ENCODE assay signal across 11 cellular contexts in genomic region chr13:113821847-113822246, GRCh38. TPM values are rescaled to one million over a fixed set of nuclear protein-coding genes. Genes with fewer than 3 reads are reported as not detected.
DNase-seq lines count a peak whose midpoint lies in the region; ATAC-seq, FAIRE-seq and TF ChIP-seq lines count a peak whose summit lies in the region.
"Had no signal": no experiment of that assay in that cellular context is flagged by ENCODE, and none has a peak within 500 bp of the region (broad histone marks: within the 10 kb centered on the region; RNA-seq: fewer than 3 reads in every experiment).

No MANE protein-coding gene starts in this region.

- no peaks in the 10 kb centered on the region for H3K79me2 ChIP-seq in K562 (ENCODE audit: control insufficient read depth, insufficient read depth, low read length)

- no peaks in the 10 kb centered on the region for H4K20me1 ChIP-seq in K562 (replicated peaks; ENCODE audit: control insufficient read depth, insufficient read depth, low read length)

- no peak for DNase-seq in AG04450 (ENCODE audit: low read depth, low spot score)
- DNase-seq in K562 (ENCODE audit: extremely low read depth in 1 of 4, low spot score in 3 of 4): no peak
- peak in 2 of 3 donors; percentile 57 to 77 for DNase-seq in right cardiac atrium
- no peak for DNase-seq in NCI-H187 treated with DMSO at 0.1 percent for 48 hours (lab: John Stamatoyannopoulos, UW)
- DNase-seq in activated CD8-positive, alpha-beta T cell treated with anti-CD3 and anti-CD28 coated beads, Interleukin-2, amount 10 ng/mL, durations not matched to agents 7 days and 5 days: no peak
- DNase-seq in GDM1 (lab: John Stamatoyannopoulos, UW): no peak
- no peak for DNase-seq in DMS153 treated with DMSO at 0.1 percent for 48 hours (lab: John Stamatoyannopoulos, UW; ENCODE audit: unreplicated experiment)
- DNase-seq: activated effector memory CD4-positive, alpha-beta T cell treated with Interleukin-2 at 50 U/mL for 16 hours; T-helper 2 cell had no signal

- H3K36me3 Mint-ChIP-seq in activated CD8-positive, alpha-beta T cell treated with anti-CD3 and anti-CD28 coated beads, Interleukin-2, amount 10 ng/mL, durations not matched to agents 7 days and 5 days (ENCODE audit: low read depth): peaks cover 17% of the 10 kb centered on the region

- FAIRE-seq in K562 (lab: Jason Lieb, UNC): no peak

- no TSS peak for BruUV-seq in K562 (replicated peaks; lab: Mats Ljungman, UMichigan)

- no peak overlapping the region for H3K4me3 Mint-ChIP-seq in activated CD8-positive, alpha-beta T cell treated with anti-CD3 and anti-CD28 coated beads, Interleukin-2, amount 10 ng/mL, durations not matched to agents 7 days and 5 days

- H3K27ac Mint-ChIP-seq in activated CD8-positive, alpha-beta T cell treated with anti-CD3 and anti-CD28 coated beads, Interleukin-2, amount 10 ng/mL, durations not matched to agents 7 days and 5 days: no peak overlapping the region

- H3K27me3 Mint-ChIP-seq in activated CD8-positive, alpha-beta T cell treated with anti-CD3 and anti-CD28 coated beads, Interleukin-2, amount 10 ng/mL, durations not matched to agents 7 days and 5 days (ENCODE audit: low read depth): no peaks in the 10 kb centered on the region

- POLR2A ChIA-PET in AG04450 (lab: Yijun Ruan, JAX): interaction anchor here (1.0 to 2.3 kb wide), 7 partner anchors 16 to 297 kb away, joined by 3 to 18 read pairs (median 6); no protein-coding TSS in a partner anchor
- POLR2A ChIA-PET in K562 (lab: Yijun Ruan, JAX): no interaction called here
- POLR2A ChIA-PET in activated CD8-positive, alpha-beta T cell treated with anti-CD3 and anti-CD28 coated beads, Interleukin-2, amount 10 ng/mL, durations not matched to agents 7 days and 5 days (lab: Charles Lee): no interaction called here

- intact Hi-C loops in K562 (cut with micrococcal nuclease): no loop called here
- intact Hi-C loops in right cardiac atrium (cut with DNase I): loop anchor here in 1 of 4 donors (5.0 kb wide), 1 partner anchor 40 kb away; the partner anchor contains the start of gene GAS6

- H3K4me3 ChIP-seq in AG04450 (ENCODE audit: low read depth, low read length) (no peak overlapping the region), K562 (no peak overlapping the region), right cardiac atrium (ENCODE audit: low read length) (no peak overlapping the region), skeletal muscle tissue (ENCODE audit: low read length in 3 of 3) (peak overlapping the region in 2 of 3 donors; percentile 47 to 61)
- H3K4me3 ChIP-seq: cardiac muscle cell had no signal

- TF ChIP-seq EP300 in K562 (IDR thresholded peaks at IDR 0.05; ENCODE audit: low read length): no peak

- no peak for TF ChIP-seq RAD21 in K562 (CRISPR knock-in tag; conservative IDR thresholded peaks at IDR 0.05 in 1 of 2, IDR thresholded peaks at IDR 0.05 in 1 of 2)

- 76% methylated on average over 13 of the region's 24 CpGs for WGBS in K562 (ENCODE audit: insufficient coverage, low coverage, missing lambda C conversion rate)
- 93% methylated on average over 24 of the region's 24 CpGs for WGBS in right cardiac atrium

- no peak for TF ChIP-seq POLR2A in K562 (conservative IDR thresholded peaks at IDR 0.05)

- H3K36me3 ChIP-seq in K562 (ENCODE audit: control insufficient read depth, insufficient read depth, low read length) (no peaks in the 10 kb centered on the region), skeletal muscle tissue (ENCODE audit: control insufficient read depth in 3 of 3, insufficient read depth in 3 of 3, low read length in 3 of 3) (peaks cover 23 to 35% (median 29%) of the 10 kb centered on the region in 3 donors)

- H3K4me2 ChIP-seq in K562 (ENCODE audit: insufficient read depth, low read length): no peak overlapping the region

- peaks cover 6% of the 10 kb centered on the region for H3K4me1 Mint-ChIP-seq in activated CD8-positive, alpha-beta T cell treated with anti-CD3 and anti-CD28 coated beads, Interleukin-2, amount 10 ng/mL, durations not matched to agents 7 days and 5 days (ENCODE audit: low read depth)

- H3K27me3 ChIP-seq in AG04450 (ENCODE audit: control insufficient read depth, insufficient read depth, low read length) (no peaks in the 10 kb centered on the region), K562 (ENCODE audit: control insufficient read depth in 2 of 2, insufficient read depth in 2 of 2, low read length in 2 of 2) (no peaks in the 10 kb centered on the region), right cardiac atrium (ENCODE audit: control insufficient read depth, insufficient read depth) (no peaks in the 10 kb centered on the region), skeletal muscle tissue (ENCODE audit: control insufficient read depth in 3 of 3, insufficient read depth in 3 of 3, low read length in 3 of 3) (no peaks in the 10 kb centered on the region)
- H3K27me3 ChIP-seq: cardiac muscle cell had no signal

- H3K9ac ChIP-seq in K562 (ENCODE audit: insufficient read depth in 1 of 2, low read depth in 2 of 2, low read length in 2 of 2) (no peak overlapping the region), skeletal muscle tissue (ENCODE audit: low read depth in 1 of 3, low read length in 3 of 3) (peak overlapping the region in 2 of 3 donors; percentile 41 to 77)

- H3K9me3 ChIP-seq in AG04450 (ENCODE audit: control insufficient read depth, insufficient read depth, low read length) (no peaks in the 10 kb centered on the region; the same call in 1 of the 2 replicates), K562 (replicated peaks; ENCODE audit: control insufficient read depth, insufficient read depth, low read depth, low read length) (no peaks in the 10 kb centered on the region), right cardiac atrium (ENCODE audit: control insufficient read depth, low read length) (no peaks in the 10 kb centered on the region), skeletal muscle tissue (ENCODE audit: control insufficient read depth in 3 of 3, low read length in 3 of 3) (no peaks in the 10 kb centered on the region)

- no peak for ATAC-seq in K562
- ATAC-seq in right cardiac atrium: no peak
- no peak for ATAC-seq in activated CD8-positive, alpha-beta T cell treated with anti-CD3 and anti-CD28 coated beads, Interleukin-2, amount 10 ng/mL, durations not matched to agents 7 days and 5 days

- peak overlapping the region; percentile 89 for H3K27ac ChIP-seq in AG04450 (ENCODE audit: low read depth, low read length)
- no peak overlapping the region for H3K27ac ChIP-seq in K562 (ENCODE audit: extremely low read depth, low read depth, low read length)
- H3K27ac ChIP-seq in right cardiac atrium (ENCODE audit: low read length): peak overlapping the region; percentile 71
- peak overlapping the region; percentile 79 for H3K27ac ChIP-seq in skeletal muscle tissue (ENCODE audit: low read depth, low read length)
- H3K27ac ChIP-seq: cardiac muscle cell had no signal

- no peaks in the 10 kb centered on the region for H3K9me3 Mint-ChIP-seq in activated CD8-positive, alpha-beta T cell treated with anti-CD3 and anti-CD28 coated beads, Interleukin-2, amount 10 ng/mL, durations not matched to agents 7 days and 5 days (ENCODE audit: insufficient read depth)

- CTCF ChIA-PET in AG04450 (lab: Charles Lee) (interaction anchor here (1.1 kb wide), 1 partner anchor 124 kb away, joined by 3 read pairs; no protein-coding TSS in a partner anchor), K562 (lab: Yijun Ruan, JAX; ENCODE audit: low intra/inter-chr PET ratio) (no interaction called here)
- CTCF ChIA-PET in activated CD8-positive, alpha-beta T cell treated with anti-CD3 and anti-CD28 coated beads, Interleukin-2, amount 10 ng/mL, durations not matched to agents 7 days and 5 days (lab: Charles Lee): no interaction called here

- TF ChIP-seq CTCF in AG04450 (IDR thresholded peaks at IDR 0.05; ENCODE audit: low read depth, low read length): no peak
- no peak for TF ChIP-seq CTCF in K562 (IDR thresholded peaks at IDR 0.05 in 2 of 3, conservative IDR thresholded peaks at IDR 0.05 in 1 of 3; ENCODE audit: insufficient read depth in 2 of 3, low read depth in 1 of 3, low read length in 3 of 3)

- H3K4me1 ChIP-seq in K562 (replicated peaks in 1 of 2; ENCODE audit: control insufficient read depth in 2 of 2, insufficient read depth in 2 of 2, low read length in 2 of 2): peaks cover 0 to 26% of the 10 kb centered on the region in 2 experiments; a peak in 2 of 5 replicates
- H3K4me1 ChIP-seq in right cardiac atrium (ENCODE audit: control insufficient read depth, insufficient read depth, low read length): peaks cover 8% of the 10 kb centered on the region
- peaks cover 34 to 46% (median 43%) of the 10 kb centered on the region in 3 donors for H3K4me1 ChIP-seq in skeletal muscle tissue (ENCODE audit: control insufficient read depth in 3 of 3, insufficient read depth in 3 of 3, low read length in 3 of 3)

- no peak overlapping the region for H2AFZ ChIP-seq in K562 (ENCODE audit: low read depth, low read length)

- in situ Hi-C loops in K562 (cut with MboI): loop anchor here (10.0 kb wide), 1 partner anchor 93 kb away; no protein-coding TSS in a partner anchor

- no peaks in the 10 kb centered on the region for H3K9me1 ChIP-seq in K562 (ENCODE audit: control insufficient read depth, insufficient read depth, low read length)

RNA-seq across cellular contexts. Expression of gene GAS6, which starts 42.0 kb away (rescaled TPM):
- polyA plus RNA-seq in AG04450 (2011; rRNA removed): 356 and 455 TPM in 2 replicates
- 131 and 182 TPM in 2 replicates for polyA minus RNA-seq in AG04450 (2011; rRNA and poly(A)+ RNA removed)
- 18.0 and 37.2 TPM in 2 replicates for total RNA-seq in K562 (2011; cell fraction: chromatin; rRNA removed; ENCODE audit: low replicate concordance)
- total RNA-seq in K562 (2011; cell fraction: nucleolus; rRNA removed): 25.2 and 27.5 TPM in 2 replicates
- total RNA-seq in K562 (2011; cell fraction: nucleoplasm; rRNA removed): 19.7 and 20.2 TPM in 2 replicates
- total RNA-seq in K562 (2014; rRNA removed): 8.4 and 8.8 TPM in 2 replicates
- 0.99 and 1.7 TPM in 2 replicates for total RNA-seq in K562 (2014; rRNA removed; fragmentation: Illumina TruSeq; extraction: Trizol)
- 4.2 and 4.6 TPM in 2 replicates for total RNA-seq in K562 (2015; rRNA removed; fragmentation: Illumina TruSeq; extraction: Trizol)
- 9.6 and 9.7 TPM in 2 replicates for total RNA-seq in K562 (2021)
- polyA plus RNA-seq in K562 (2011; rRNA removed): 4.9 and 8.8 TPM in 2 replicates
- polyA plus RNA-seq in K562 (2011; cell fraction: cytosol; rRNA removed): 9.4 and 10.6 TPM in 2 replicates
- 24.5 and 26.4 TPM in 2 replicates for polyA plus RNA-seq in K562 (2011; cell fraction: nucleus; rRNA removed)
- 10.4 and 26.9 TPM in 2 replicates for polyA plus RNA-seq in K562 (2012)
- 4.4 and 6.1 TPM in 2 replicates for polyA plus RNA-seq in K562 (2014; fragmentation: Illumina TruSeq; extraction: Trizol)
- polyA plus RNA-seq in K562 (2014; fragmentation: Nextera tagmentation; extraction: Ambion mirVana): under 1 TPM in 1 of 2 experiments, not detected in 1; 0.14 TPM
- polyA plus RNA-seq in K562 (2014; rRNA removed): 9.7 and 10.9 TPM in 2 replicates
- 2.0 and 2.2 TPM in 2 replicates for polyA minus RNA-seq in K562 (2011; rRNA and poly(A)+ RNA removed)
- 2.3 and 4.6 TPM in 2 replicates for polyA minus RNA-seq in K562 (2011; cell fraction: cytosol; rRNA and poly(A)+ RNA removed)
- polyA minus RNA-seq in K562 (2011; cell fraction: nucleus; rRNA and poly(A)+ RNA removed): 2.8 and 4.3 TPM in 2 replicates
- total RNA-seq in right cardiac atrium: 100 to 1,000 TPM; 197 to 213 (median 202) TPM
- polyA plus RNA-seq in right cardiac atrium: 273 TPM
- total RNA-seq in skeletal muscle tissue: 25.1 TPM
- under 1 TPM; 0.53 to 0.65 TPM for total RNA-seq in activated CD8-positive, alpha-beta T cell treated with anti-CD3 and anti-CD28 coated beads, Interleukin-2, amount 10 ng/mL, durations not matched to agents 7 days and 5 days

Comparison
In these comparisons a context has a peak if more than half of its experiments do, and no peak if none do; other contexts are left out.
1. DNase-seq: peak in right cardiac atrium (2 of 3); none in AG04450 (single experiment), K562 (0 of 4), NCI-H187 treated with DMSO at 0.1 percent for 48 hours (single experiment), activated CD8-positive, alpha-beta T cell treated with anti-CD3 and anti-CD28 coated beads, Interleukin-2, amount 10 ng/mL, durations not matched to agents 7 days and 5 days (single experiment), GDM1 (single experiment) and DMS153 treated with DMSO at 0.1 percent for 48 hours (single experiment).
2. H3K4me3 ChIP-seq: peak in skeletal muscle tissue (2 of 3); none in AG04450 (single experiment), K562 (single experiment) and right cardiac atrium (single experiment).
3. H3K9ac ChIP-seq: peak in skeletal muscle tissue (2 of 3); none in K562 (0 of 2).